ENCODE assay signal across 1 cellular context in the genomic region with DNA sequence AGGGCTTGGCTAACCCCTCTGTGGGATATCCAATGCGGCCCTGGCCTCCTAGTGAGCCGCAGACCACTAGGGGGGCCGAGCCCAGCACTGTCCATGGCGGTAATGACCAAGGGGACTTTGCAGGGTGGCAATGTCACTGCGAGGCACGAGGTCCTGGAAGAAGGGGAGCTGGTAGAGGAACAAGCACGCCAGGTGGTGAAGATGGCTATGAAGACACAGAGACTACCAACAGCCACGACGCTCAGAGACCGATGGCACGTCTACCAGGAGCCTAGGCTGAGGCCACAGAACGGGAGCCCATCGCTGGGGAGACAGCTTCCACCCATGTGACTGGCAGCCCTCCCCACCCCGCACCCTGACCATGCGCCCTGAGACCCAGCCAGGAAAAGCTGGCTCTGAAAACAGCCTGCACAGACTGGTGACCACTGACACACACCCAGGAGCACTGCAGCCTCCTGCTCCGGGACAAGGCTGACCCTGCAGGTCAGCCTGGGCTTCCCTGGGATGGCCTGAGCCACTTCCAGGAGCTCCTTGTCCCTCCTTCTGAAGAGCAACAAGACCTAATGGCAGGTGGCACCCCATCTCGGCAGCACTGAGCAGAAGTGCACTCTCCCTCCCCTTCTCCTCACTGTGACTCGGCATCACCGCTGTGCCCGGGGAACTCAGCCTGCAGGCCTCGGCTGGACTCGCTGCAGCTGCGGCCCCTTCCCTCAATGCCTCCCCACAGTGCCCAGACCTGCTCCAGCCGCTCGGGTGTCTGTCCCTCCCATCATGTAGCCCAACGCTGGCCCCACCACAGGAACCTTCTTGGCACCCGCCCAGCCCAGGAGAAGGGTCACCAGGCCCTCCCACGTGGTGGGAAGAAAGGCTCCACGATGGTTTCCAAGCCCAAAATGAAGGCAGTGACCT.
TF ChIP-seq lines count a peak whose summit lies in the region.

No MANE protein-coding gene starts in this region.

TF ChIP-seq in HepG2, 621 proteins besides CTCF, POLR2A, EP300 and RAD21:
- TF ChIP-seq, protein P1, sequence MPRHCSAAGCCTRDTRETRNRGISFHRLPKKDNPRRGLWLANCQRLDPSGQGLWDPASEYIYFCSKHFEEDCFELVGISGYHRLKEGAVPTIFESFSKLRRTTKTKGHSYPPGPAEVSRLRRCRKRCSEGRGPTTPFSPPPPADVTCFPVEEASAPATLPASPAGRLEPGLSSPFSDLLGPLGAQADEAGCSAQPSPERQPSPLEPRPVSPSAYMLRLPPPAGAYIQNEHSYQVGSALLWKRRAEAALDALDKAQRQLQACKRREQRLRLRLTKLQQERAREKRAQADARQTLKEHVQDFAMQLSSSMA (CRISPR knock-in tag; IDR thresholded peaks at IDR 0.05), result no peak
- TF ChIP-seq EED (CRISPR knock-in tag; IDR thresholded peaks at IDR 0.05), result 0 out of 2 replicates have a peak, but pooled peaks have one; percentile 23
- TF ChIP-seq SSRP1 (CRISPR knock-in tag; IDR thresholded peaks at IDR 0.05), result no peak
- no peak for TF ChIP-seq KAT8 (CRISPR knock-in tag; IDR thresholded peaks at IDR 0.05)
- TF ChIP-seq, protein P2, sequence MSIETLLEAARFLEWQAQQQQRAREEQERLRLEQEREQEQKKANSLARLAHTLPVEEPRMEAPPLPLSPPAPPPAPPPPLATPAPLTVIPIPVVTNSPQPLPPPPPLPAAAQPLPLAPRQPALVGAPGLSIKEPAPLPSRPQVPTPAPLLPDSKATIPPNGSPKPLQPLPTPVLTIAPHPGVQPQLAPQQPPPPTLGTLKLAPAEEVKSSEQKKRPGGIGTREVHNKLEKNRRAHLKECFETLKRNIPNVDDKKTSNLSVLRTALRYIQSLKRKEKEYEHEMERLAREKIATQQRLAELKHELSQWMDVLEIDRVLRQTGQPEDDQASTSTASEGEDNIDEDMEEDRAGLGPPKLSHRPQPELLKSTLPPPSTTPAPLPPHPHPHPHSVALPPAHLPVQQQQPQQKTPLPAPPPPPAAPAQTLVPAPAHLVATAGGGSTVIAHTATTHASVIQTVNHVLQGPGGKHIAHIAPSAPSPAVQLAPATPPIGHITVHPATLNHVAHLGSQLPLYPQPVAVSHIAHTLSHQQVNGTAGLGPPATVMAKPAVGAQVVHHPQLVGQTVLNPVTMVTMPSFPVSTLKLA (IDR thresholded peaks at IDR 0.05), result 0 out of 2 replicates have a peak, but pooled peaks have one; percentile 31
- TF ChIP-seq ZSCAN21 (CRISPR knock-in tag; IDR thresholded peaks at IDR 0.05; ENCODE audit: borderline replicate concordance), result no peak
- TF ChIP-seq MXI1 (IDR thresholded peaks at IDR 0.05; ENCODE audit: borderline replicate concordance, low read depth, low read length), result 0 out of 3 replicates have a peak, but pooled peaks have one; percentile 14
